ENCODE assay signal across 11 cellular contexts in genomic region chr3:116423365-116423764, GRCh38. TPM values are rescaled to one million over a fixed set of nuclear protein-coding genes. Genes with fewer than 3 reads are reported as not detected.
A peak's percentile ranks its signal among the peaks of the same experiment; 100 is the strongest.
DNase-seq lines count a peak whose midpoint lies in the region; ATAC-seq lines count a peak whose summit lies in the region.
"Had no signal": no experiment of that assay in that cellular context is flagged by ENCODE, and none has a peak within 500 bp of the region (broad histone marks: within the 10 kb centered on the region; RNA-seq: fewer than 3 reads in every experiment).

No MANE protein-coding gene starts in this region.

- no peak overlapping the region for H3K23ac ChIP-seq in mesendoderm (ENCODE audit: low read length)

- no peaks in the 10 kb centered on the region for H3K27me3 ChIP-seq in mesendoderm (ENCODE audit: insufficient read depth, low read length, poor library complexity)

- no peak overlapping the region for H4K5ac ChIP-seq in mesendoderm (ENCODE audit: low read length)

- H2AK5ac ChIP-seq in mesendoderm (ENCODE audit: low read length) = no peak overlapping the region

- no peak overlapping the region for H3K4ac ChIP-seq in mesendoderm (ENCODE audit: low read depth, low read length)

- ATAC-seq in HG02981 (IDR thresholded peaks at IDR 0.05; ENCODE audit: unreplicated experiment) = no peak

- H3K4me3 ChIP-seq in mesendoderm (ENCODE audit: low read length) = no peak overlapping the region

- H2BK120ac ChIP-seq in mesendoderm (ENCODE audit: low read depth, low read length) = no peak overlapping the region

- H3K4me2 ChIP-seq in mesendoderm (ENCODE audit: low read length) = no peak overlapping the region

- no peaks in the 10 kb centered on the region for H3K4me1 ChIP-seq in mesendoderm (ENCODE audit: control insufficient read depth, low read depth, low read length)

- H2BK5ac ChIP-seq in mesendoderm (ENCODE audit: low read length) = no peak overlapping the region

- H3K9ac ChIP-seq in mesendoderm (ENCODE audit: low read length) = no peak overlapping the region

- H3K79me1 ChIP-seq in mesendoderm (ENCODE audit: low read length) = no peaks in the 10 kb centered on the region

- H3K79me2 ChIP-seq in mesendoderm (ENCODE audit: control insufficient read depth, insufficient read depth, low read length) = no peaks in the 10 kb centered on the region

- no peak overlapping the region for H4K8ac ChIP-seq in mesendoderm (ENCODE audit: low read depth, low read length)

- H3K36me3 ChIP-seq in mesendoderm (ENCODE audit: control insufficient read depth, insufficient read depth, low read length) = no peaks in the 10 kb centered on the region

- DNase-seq in C1 segment of cervical spinal cord (lab: John Stamatoyannopoulos, UW) (peak in 10 of 14 donors; percentile 16 to 63 (median 41)), NCI-H1436 (lab: John Stamatoyannopoulos, UW) (peak; percentile 79), cerebellum (ENCODE audit: low spot score) (peak; percentile 24), middle frontal gyrus (ENCODE audit: extremely low spot score, low spot score) (peak; percentile 48), HCEC 1CT (no peak), NCI-H524 (lab: John Stamatoyannopoulos, UW) (no peak), mesendoderm (no peak)
- DNase-seq: activated T-cell treated with anti-CD3 and anti-CD28 coated beads, Interleukin-2, amount 50 U/mL, for 24 hours; HFFc6; stimulated activated CD8-positive, alpha-beta memory T cell treated with anti-CD3 and anti-CD28 coated beads, Interleukin-4, amount 100 ng/mL, for 48 hours had no signal

- H3K27ac ChIP-seq in mesendoderm (ENCODE audit: low read depth, low read length) = no peak overlapping the region

- no peak overlapping the region for H3K56ac ChIP-seq in mesendoderm (ENCODE audit: low read length)

- no peak overlapping the region for H2BK15ac ChIP-seq in mesendoderm (replicated peaks; ENCODE audit: low read depth)

- no CpG with 5 or more reads among the region's 3 CpGs for WGBS in mesendoderm (ENCODE audit: extremely low coverage, insufficient coverage, low lambda C conversion rate)

- no peak overlapping the region for H3K18ac ChIP-seq in mesendoderm (ENCODE audit: low read length)

RNA-seq across cellular contexts. Expression of gene LSAMP, which starts 21.9 kb away (rescaled TPM):
- 50.2 TPM for total RNA-seq in cerebellum
- 0.56 TPM for polyA plus RNA-seq in mesendoderm (2013, experiment 1 of 2)
- polyA plus RNA-seq in mesendoderm (2013, experiment 2 of 2) = 0.91 TPM
- total RNA-seq: HFFc6 had no signal

Comparison
In these comparisons a context has a peak if more than half of its experiments do, and no peak if none do; other contexts are left out.
1. DNase-seq: peak in C1 segment of cervical spinal cord (10 of 14), NCI-H1436 (single experiment), cerebellum (single experiment) and middle frontal gyrus (single experiment); none in HCEC 1CT (single experiment), NCI-H524 (0 of 2) and mesendoderm (single experiment).